12 cellular contexts compared by ENCODE assay signal in the genomic region with DNA sequence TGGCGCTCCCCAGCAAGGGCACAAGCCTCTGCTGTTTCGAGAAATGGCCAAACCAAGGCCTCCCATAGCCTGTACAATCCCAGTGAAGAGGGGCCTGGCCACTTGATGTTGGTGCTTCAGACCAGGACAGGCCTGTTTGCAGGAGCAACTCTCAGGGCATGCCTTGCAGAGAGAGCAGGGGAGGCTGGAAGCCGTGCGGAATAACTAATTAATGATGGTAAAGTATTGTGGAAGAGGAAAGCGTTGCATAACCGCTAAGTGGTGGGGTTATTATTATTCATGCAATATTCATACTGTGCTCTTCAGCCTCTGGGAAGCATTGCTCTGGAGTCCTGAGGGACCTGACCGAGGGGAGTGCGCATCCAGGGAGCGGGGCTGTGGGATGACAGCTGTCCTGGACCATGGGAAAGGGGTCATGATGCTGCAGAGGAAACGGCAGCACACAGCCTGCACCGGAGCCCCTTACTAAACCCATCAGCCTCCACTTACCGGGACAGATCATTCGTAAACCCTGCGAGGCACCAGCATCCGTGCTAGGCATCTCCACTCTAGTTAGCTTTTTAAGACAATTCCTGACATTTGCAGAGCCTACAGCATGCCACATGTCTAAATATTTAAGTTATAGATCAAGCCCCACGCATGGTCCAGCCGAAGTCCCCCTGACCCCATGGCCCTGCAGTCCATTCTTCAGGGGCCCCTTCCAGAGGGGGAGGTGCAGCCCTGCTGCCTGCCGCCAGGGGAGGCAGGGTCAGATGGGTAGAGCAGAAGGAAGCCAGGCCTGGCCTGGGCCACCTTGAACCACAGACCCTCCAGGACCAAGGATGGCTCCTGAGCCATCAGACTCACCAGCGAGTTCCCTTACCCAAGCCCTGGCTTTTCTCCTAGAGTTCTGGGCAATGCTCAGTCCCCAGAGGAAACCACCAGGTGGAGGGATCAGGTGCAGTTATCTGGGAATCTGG. TPM values are rescaled to one million over a fixed set of nuclear protein-coding genes. Genes with fewer than 3 reads are reported as not detected.
A peak's percentile ranks its signal among the peaks of the same experiment; 100 is the strongest.
DNase-seq lines count a peak whose midpoint lies in the region; ATAC-seq and TF ChIP-seq lines count a peak whose summit lies in the region.
"Had no signal": no experiment of that assay in that cellular context is flagged by ENCODE, and none has a peak within 500 bp of the region (broad histone marks: within the 10 kb centered on the region; RNA-seq: fewer than 3 reads in every experiment).

No MANE protein-coding gene starts in this region.

- DNase-seq in activated CD8-positive, alpha-beta memory T cell treated with anti-CD3 and anti-CD28 coated beads for 24 hours: peak; percentile 55
- no peak for DNase-seq in activated CD8-positive, alpha-beta memory T cell treated with anti-CD3 and anti-CD28 coated beads, Interleukin-2, amount 50 U/mL, for 4 hours
- no peak for DNase-seq in T-helper 17 cell
- no peak for DNase-seq in Right ventricle myocardium superior
- no peak for DNase-seq in substantia nigra (lab: John Stamatoyannopoulos, UW)
- no peak for DNase-seq in DMS53 (lab: John Stamatoyannopoulos, UW)
- DNase-seq in ovary: no peak
- DNase-seq: NCI-H1694 had no signal

- H3K4me1 Mint-ChIP-seq in T-helper 17 cell: peaks cover 57% of the 10 kb centered on the region

- no peaks in the 10 kb centered on the region for H3K36me3 ChIP-seq in ovary

- no peak overlapping the region for H3K4me3 ChIP-seq in ovary

- 83 to 88% (median 85%) methylated on average over 19 of the region's 19 CpGs for WGBS in ovary, 3 donors

- peak overlapping the region; percentile 97 for H3K27ac Mint-ChIP-seq in T-helper 17 cell

- no peaks in the 10 kb centered on the region for H3K27me3 ChIP-seq in ovary

- no peak for TF ChIP-seq POLR2A in ovary (IDR thresholded peaks at IDR 0.05)

- H3K4me1 ChIP-seq in ovary (ENCODE audit: insufficient read depth): no peaks in the 10 kb centered on the region

- H3K9me3 ChIP-seq in T-helper 17 cell (ENCODE audit: control insufficient read depth, low read length, poor library complexity, severe bottlenecking) (no peaks in the 10 kb centered on the region), ovary (no peaks in the 10 kb centered on the region)

- ATAC-seq in T-helper 17 cell: no peak
- ATAC-seq in Right ventricle myocardium superior (ENCODE audit: poor library complexity): peak; percentile 50
- no peak for ATAC-seq in GM18868 (IDR thresholded peaks at IDR 0.05; ENCODE audit: unreplicated experiment)

- H3K27me3 Mint-ChIP-seq in T-helper 17 cell: no peaks in the 10 kb centered on the region
- H3K27me3 Mint-ChIP-seq: brain had no signal

- H3K36me3 Mint-ChIP-seq in T-helper 17 cell (ENCODE audit: low read depth): peaks cover 2% of the 10 kb centered on the region
- H3K36me3 Mint-ChIP-seq: brain had no signal

- H3K27ac ChIP-seq in substantia nigra (ENCODE audit: low read depth, low read length, poor library complexity, severe bottlenecking): peak overlapping the region; percentile 69
- no peak overlapping the region for H3K27ac ChIP-seq in ovary

- no peak for TF ChIP-seq CTCF in ovary (IDR thresholded peaks at IDR 0.05)

- no peak for TF ChIP-seq EP300 in ovary (IDR thresholded peaks at IDR 0.05)

- peak overlapping the region; percentile 75 for H3K4me3 Mint-ChIP-seq in T-helper 17 cell
- H3K4me3 Mint-ChIP-seq: brain had no signal

- intact Hi-C loops in Right ventricle myocardium superior (cut with DNase I) (no loop called here), ovary (cut with DNase I) (no loop called here)

RNA-seq across cellular contexts. Expression of gene TMEM273, which starts 11.6 kb away (rescaled TPM):
- 10 to 100 TPM; 11.3 to 39.6 TPM for total RNA-seq in T-helper 17 cell
- total RNA-seq in Right ventricle myocardium superior: 28.5 TPM
- 10 to 100 TPM in 1 of 7 donors, 1 to 10 TPM in 6; 1.5 to 17.1 (median 4.3) TPM for total RNA-seq in ovary
- polyA plus RNA-seq in ovary: 10 to 100 TPM; 17.4 to 25.2 TPM
- total RNA-seq: renal cortical epithelial cell had no signal

RNA-seq across cellular contexts. Expression of gene FAM170B, which starts 42.8 kb away (rescaled TPM):
- total RNA-seq in T-helper 17 cell (not detected), Right ventricle myocardium superior (not detected), ovary (not detected)
- not detected for polyA plus RNA-seq in ovary
- total RNA-seq: renal cortical epithelial cell, subcutaneous adipose tissue had no signal
